17 cellular contexts compared by ENCODE assay signal in the genomic region with DNA sequence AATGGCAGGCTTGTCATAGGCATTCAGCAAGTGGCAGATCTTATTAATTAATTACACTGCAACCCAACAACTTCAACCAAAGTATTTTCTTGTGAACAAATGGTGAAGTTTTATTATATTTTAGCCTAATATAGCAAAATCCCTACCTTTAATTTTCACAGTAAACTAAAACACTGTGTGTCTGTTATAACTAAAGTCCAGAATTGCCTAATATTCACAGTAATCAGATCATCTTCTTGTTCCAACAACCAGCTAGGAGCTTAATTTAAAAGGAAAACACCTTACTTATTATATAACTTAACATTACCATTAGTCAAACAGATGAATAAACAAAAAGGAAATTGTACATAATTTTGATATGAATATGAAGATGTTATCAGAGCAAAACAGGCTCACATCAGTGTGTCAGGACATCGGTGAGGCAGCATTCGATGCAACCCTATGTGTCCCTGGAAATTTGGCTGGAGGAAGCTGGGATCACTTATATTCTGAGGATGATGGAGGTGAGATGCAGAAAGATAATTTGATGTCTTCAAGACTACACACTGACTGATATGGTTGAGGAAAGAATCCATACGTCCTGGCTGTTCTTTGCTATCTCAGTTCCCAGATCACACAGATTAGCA.
"Had no signal": no experiment of that assay in that cellular context is flagged by ENCODE, and none has a peak within 500 bp of the region (broad histone marks: within the 10 kb centered on the region; RNA-seq: fewer than 3 reads in every experiment).

No MANE protein-coding gene starts in this region.

- H3K36me3 ChIP-seq: gastroesophageal sphincter, ovary had no signal

- H3K27me3 ChIP-seq: gastroesophageal sphincter, ovary had no signal

- H3K27me3 Mint-ChIP-seq: activated CD8-positive, alpha-beta memory T cell treated with anti-CD3 and anti-CD28 coated beads, Interleukin-2, amount 10 ng/mL, durations not matched to agents 7 days and 5 days; activated naive CD8-positive, alpha-beta T cell; activated T-cell treated with anti-CD3 and anti-CD28 coated beads, Interleukin-2, amount 50 U/mL, for 24 hours had no signal

- ATAC-seq: activated CD8-positive, alpha-beta memory T cell treated with anti-CD3 and anti-CD28 coated beads, Interleukin-2, amount 10 ng/mL, durations not matched to agents 7 days and 5 days; gastroesophageal sphincter; natural killer cell had no signal

- H3K27ac ChIP-seq: coronary artery, ovary had no signal

- H3K9me3 ChIP-seq: gastroesophageal sphincter, ovary had no signal

- H3K4me3 Mint-ChIP-seq: activated CD8-positive, alpha-beta memory T cell treated with anti-CD3 and anti-CD28 coated beads, Interleukin-2, amount 10 ng/mL, durations not matched to agents 7 days and 5 days; activated naive CD8-positive, alpha-beta T cell; activated T-cell treated with anti-CD3 and anti-CD28 coated beads, Interleukin-2, amount 50 U/mL, for 24 hours; natural killer cell; stimulated activated naive CD8-positive, alpha-beta T cell treated with anti-CD3 and anti-CD28 coated beads, Interleukin-15, Interleukin-2, amounts not matched to agents 100 ng/mL and 50 ng/mL, for 24 hours had no signal

- H3K4me3 ChIP-seq: coronary artery, gastroesophageal sphincter, lung, ovary had no signal

- FAIRE-seq: endothelial cell of umbilical vein had no signal

- H3K36me3 Mint-ChIP-seq: activated CD8-positive, alpha-beta memory T cell treated with anti-CD3 and anti-CD28 coated beads, Interleukin-2, amount 10 ng/mL, durations not matched to agents 7 days and 5 days; activated naive CD8-positive, alpha-beta T cell; natural killer cell had no signal

- H3K9me3 Mint-ChIP-seq: activated T-cell treated with anti-CD3 and anti-CD28 coated beads, Interleukin-2, amount 50 U/mL, for 24 hours; natural killer cell; stimulated activated naive CD8-positive, alpha-beta T cell treated with anti-CD3 and anti-CD28 coated beads, Interleukin-15, Interleukin-2, amounts not matched to agents 100 ng/mL and 50 ng/mL, for 24 hours had no signal

- H3K4me1 ChIP-seq: gastroesophageal sphincter had no signal

- H3K27ac Mint-ChIP-seq: activated CD8-positive, alpha-beta memory T cell treated with anti-CD3 and anti-CD28 coated beads, Interleukin-2, amount 10 ng/mL, durations not matched to agents 7 days and 5 days; activated naive CD8-positive, alpha-beta T cell; activated T-cell treated with anti-CD3 and anti-CD28 coated beads, Interleukin-2, amount 50 U/mL, for 24 hours; natural killer cell; stimulated activated naive CD8-positive, alpha-beta T cell treated with anti-CD3 and anti-CD28 coated beads, Interleukin-15, Interleukin-2, amounts not matched to agents 100 ng/mL and 50 ng/mL, for 24 hours had no signal

- H3K4me1 Mint-ChIP-seq: activated CD8-positive, alpha-beta memory T cell treated with anti-CD3 and anti-CD28 coated beads, Interleukin-2, amount 10 ng/mL, durations not matched to agents 7 days and 5 days; natural killer cell had no signal

- DNase-seq: activated CD4-positive, alpha-beta T cell treated with anti-CD3 and anti-CD28 coated beads, Interleukin-2, amount 50 U/mL, for 4 hours; activated CD4-positive, CD25-positive, alpha-beta regulatory T cell treated with anti-CD3 and anti-CD28 coated beads, Interleukin-2, amount 50 U/mL, for 72 hours; activated CD8-positive, alpha-beta memory T cell treated with anti-CD3 and anti-CD28 coated beads, Interleukin-2, amount 10 ng/mL, durations not matched to agents 7 days and 5 days; activated effector memory CD4-positive, alpha-beta T cell treated with anti-CD3 and anti-CD28 coated beads, Interleukin-2, amount 50 U/mL, for 16 hours; activated T-cell treated with anti-CD3 and anti-CD28 coated beads, Interleukin-2, amount 50 U/mL, for 24 hours; aorta; effector CD4-positive, alpha-beta T cell; natural killer cell; ovary; stimulated activated CD4-positive, alpha-beta T cell treated with anti-CD3 and anti-CD28 coated beads, Interleukin-15, amount 100 ng/mL, for 24 hours; stimulated activated CD4-positive, alpha-beta T cell treated with anti-CD3 and anti-CD28 coated beads, Interleukin-4, amount 100 ng/mL, for 24 hours had no signal
